ENCODE assay signal across 5 cellular contexts in the genomic region with DNA sequence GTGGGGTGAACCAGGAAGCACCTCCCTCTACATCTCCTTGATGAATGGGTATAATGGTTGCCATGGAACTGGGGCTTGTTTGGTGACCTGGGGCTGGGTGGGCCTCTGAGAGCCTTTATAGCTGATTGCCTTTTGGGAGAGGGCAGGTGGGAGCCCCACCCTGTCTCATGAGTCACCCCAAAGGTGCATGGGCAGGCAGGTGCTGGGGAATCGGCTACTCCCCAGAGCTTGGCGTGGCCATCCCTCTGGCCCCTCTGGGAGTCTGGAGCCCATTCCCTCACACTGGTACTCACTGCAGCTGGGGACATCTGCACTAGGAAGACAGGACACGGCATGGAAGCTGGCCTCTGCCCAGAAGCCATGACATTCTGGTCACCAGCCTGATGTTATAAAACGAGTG. TPM values are rescaled to one million over a fixed set of nuclear protein-coding genes. Genes with fewer than 3 reads are reported as not detected.
"Had no signal": no experiment of that assay in that cellular context is flagged by ENCODE, and none has a peak within 500 bp of the region (broad histone marks: within the 10 kb centered on the region; RNA-seq: fewer than 3 reads in every experiment).

A gene with protein sequence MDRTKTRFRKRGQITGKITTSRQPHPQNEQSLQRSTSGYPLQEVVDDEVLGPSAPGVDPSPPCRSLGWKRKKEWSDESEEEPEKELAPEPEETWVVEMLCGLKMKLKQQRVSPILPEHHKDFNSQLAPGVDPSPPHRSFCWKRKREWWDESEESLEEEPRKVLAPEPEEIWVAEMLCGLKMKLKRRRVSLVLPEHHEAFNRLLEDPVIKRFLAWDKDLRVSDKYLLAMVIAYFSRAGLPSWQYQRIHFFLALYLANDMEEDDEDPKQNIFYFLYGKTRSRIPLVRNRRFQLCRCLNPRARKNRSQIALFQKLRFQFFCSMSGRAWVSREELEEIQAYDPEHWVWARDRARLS (minus strand): TSS at position 2 of the 400 bp plus-strand sequence. CDS start 2,046 bp downstream, outside the sequence.

RNA-seq across cellular contexts. Expression of the gene that starts here (rescaled TPM):
- total RNA-seq: dermis blood vessel endothelial cell, esophagus squamous epithelium, hepatocyte had no signal
- polyA plus RNA-seq: endothelial cell of umbilical vein, immature natural killer cell had no signal
